9 cellular contexts compared by ENCODE assay signal in genomic region chr9:21812415-21812814, GRCh38. TPM values are rescaled to one million over a fixed set of nuclear protein-coding genes. Genes with fewer than 3 reads are reported as not detected.
DNase-seq lines count a peak whose midpoint lies in the region; ATAC-seq and TF ChIP-seq lines count a peak whose summit lies in the region.
"Had no signal": no experiment of that assay in that cellular context is flagged by ENCODE, and none has a peak within 500 bp of the region (broad histone marks: within the 10 kb centered on the region; RNA-seq: fewer than 3 reads in every experiment).

No MANE protein-coding gene starts in this region.

- no peaks in the 10 kb centered on the region for H3K9me3 Mint-ChIP-seq in activated CD8-positive, alpha-beta T cell treated with anti-CD3 and anti-CD28 coated beads for 36 hours
- H3K9me3 Mint-ChIP-seq in activated CD8-positive, alpha-beta T cell treated with anti-CD3 and anti-CD28 coated beads, Interleukin-2, amount 10 ng/mL, durations not matched to agents 7 days and 5 days (ENCODE audit: insufficient read depth): no peaks in the 10 kb centered on the region
- H3K9me3 Mint-ChIP-seq: natural killer cell treated with Interleukin-12 subunit alpha and Interleukin-12 subunit beta and Interleukin-15 and Interleukin-18, amount 100 ng/mL, for 72 hours had no signal

- no peaks in the 10 kb centered on the region for H3K27me3 Mint-ChIP-seq in activated CD8-positive, alpha-beta T cell treated with anti-CD3 and anti-CD28 coated beads for 36 hours
- H3K27me3 Mint-ChIP-seq in activated CD8-positive, alpha-beta T cell treated with anti-CD3 and anti-CD28 coated beads, Interleukin-2, amount 10 ng/mL, durations not matched to agents 7 days and 5 days (ENCODE audit: low read depth): no peaks in the 10 kb centered on the region
- H3K27me3 Mint-ChIP-seq: natural killer cell treated with Interleukin-12 subunit alpha and Interleukin-12 subunit beta and Interleukin-15 and Interleukin-18, amount 100 ng/mL, for 72 hours had no signal

- H4K20me1 ChIP-seq in MM.1S (ENCODE audit: insufficient read depth, low read length): no peaks in the 10 kb centered on the region

- POLR2A ChIA-PET in activated CD8-positive, alpha-beta T cell treated with anti-CD3 and anti-CD28 coated beads for 36 hours (lab: Charles Lee): interaction anchor here (1.4 kb wide), 1 partner anchor 196 kb away, joined by 5 read pairs; the partner anchor contains the start of gene CDKN2B
- POLR2A ChIA-PET in activated CD8-positive, alpha-beta T cell treated with anti-CD3 and anti-CD28 coated beads, Interleukin-2, amount 10 ng/mL, durations not matched to agents 7 days and 5 days (lab: Charles Lee): no interaction called here
- POLR2A ChIA-PET in RWPE1 (lab: Yijun Ruan, JAX; ENCODE audit: low non-redundant PET): no interaction called here

- H3K27ac Mint-ChIP-seq in activated CD8-positive, alpha-beta T cell treated with anti-CD3 and anti-CD28 coated beads for 36 hours: peak overlapping the region; percentile 69
- no peak overlapping the region for H3K27ac Mint-ChIP-seq in activated CD8-positive, alpha-beta T cell treated with anti-CD3 and anti-CD28 coated beads, Interleukin-2, amount 10 ng/mL, durations not matched to agents 7 days and 5 days
- H3K27ac Mint-ChIP-seq: natural killer cell treated with Interleukin-12 subunit alpha and Interleukin-12 subunit beta and Interleukin-15 and Interleukin-18, amount 100 ng/mL, for 72 hours had no signal

- no peak overlapping the region for H3K4me3 ChIP-seq in fibroblast of mammary gland (ENCODE audit: control insufficient read depth, low read depth, low read length)
- H3K4me3 ChIP-seq in suprapubic skin: no peak overlapping the region
- no peak overlapping the region for H3K4me3 ChIP-seq in MM.1S (ENCODE audit: low read length)

- no peak for DNase-seq in activated CD8-positive, alpha-beta T cell treated with anti-CD3 and anti-CD28 coated beads for 36 hours
- DNase-seq in activated CD8-positive, alpha-beta T cell treated with anti-CD3 and anti-CD28 coated beads, Interleukin-2, amount 10 ng/mL, durations not matched to agents 7 days and 5 days: no peak
- DNase-seq in RWPE1 (ENCODE audit: low spot score) (peak; percentile 82), fibroblast of mammary gland (ENCODE audit: low read depth) (peak; percentile 63), suprapubic skin (ENCODE audit: low spot score in 2 of 2) (no peak), MM.1S (no peak)
- DNase-seq in stimulated activated naive CD8-positive, alpha-beta T cell treated with anti-CD3 and anti-CD28 coated beads, Interleukin-15, Interleukin-2, amounts not matched to agents 100 U/mL and 50 U/mL, for 24 hours: no peak

- 80% methylated on average over 2 of the region's 2 CpGs for WGBS in suprapubic skin

- H3K9ac ChIP-seq in MM.1S (ENCODE audit: low read length): no peak overlapping the region

- peaks cover 46% of the 10 kb centered on the region for H3K4me1 Mint-ChIP-seq in activated CD8-positive, alpha-beta T cell treated with anti-CD3 and anti-CD28 coated beads for 36 hours (ENCODE audit: low read depth)
- H3K4me1 Mint-ChIP-seq in activated CD8-positive, alpha-beta T cell treated with anti-CD3 and anti-CD28 coated beads, Interleukin-2, amount 10 ng/mL, durations not matched to agents 7 days and 5 days (ENCODE audit: low read depth): peaks cover 36% of the 10 kb centered on the region

- H3K27me3 ChIP-seq in suprapubic skin (no peaks in the 10 kb centered on the region), MM.1S (replicated peaks; ENCODE audit: insufficient read depth, low read length) (no peaks in the 10 kb centered on the region)

- no peaks in the 10 kb centered on the region for H3F3A ChIP-seq in MM.1S (ENCODE audit: insufficient read depth, low read length)

- intact Hi-C loops in activated CD8-positive, alpha-beta T cell treated with anti-CD3 and anti-CD28 coated beads for 36 hours (cut with micrococcal nuclease): loop anchor here (2.0 to 5.0 kb wide), 4 partner anchors 225 to 428 kb away; no protein-coding TSS in a partner anchor

- H3K36me3 Mint-ChIP-seq in activated CD8-positive, alpha-beta T cell treated with anti-CD3 and anti-CD28 coated beads for 36 hours (ENCODE audit: low read depth): peaks cover 43% of the 10 kb centered on the region
- H3K36me3 Mint-ChIP-seq in activated CD8-positive, alpha-beta T cell treated with anti-CD3 and anti-CD28 coated beads, Interleukin-2, amount 10 ng/mL, durations not matched to agents 7 days and 5 days (ENCODE audit: low read depth): peaks cover 40% of the 10 kb centered on the region

- H3K9me3 ChIP-seq in suprapubic skin (no peaks in the 10 kb centered on the region), MM.1S (replicated peaks; ENCODE audit: insufficient read depth, low read length) (no peaks in the 10 kb centered on the region)

- ATAC-seq in activated CD8-positive, alpha-beta T cell treated with anti-CD3 and anti-CD28 coated beads for 36 hours: peak; percentile 37
- ATAC-seq in activated CD8-positive, alpha-beta T cell treated with anti-CD3 and anti-CD28 coated beads, Interleukin-2, amount 10 ng/mL, durations not matched to agents 7 days and 5 days: no peak
- peak; percentile 78 for ATAC-seq in stimulated activated naive CD8-positive, alpha-beta T cell treated with anti-CD3 and anti-CD28 coated beads, Interleukin-15, Interleukin-2, amounts not matched to agents 100 U/mL and 50 U/mL, for 24 hours
- no peak for ATAC-seq in GM21390 (IDR thresholded peaks at IDR 0.05; ENCODE audit: unreplicated experiment)

- H3K4me2 ChIP-seq in MM.1S (ENCODE audit: low read depth, low read length): no peak overlapping the region

- no peak overlapping the region for H3K4me3 Mint-ChIP-seq in activated CD8-positive, alpha-beta T cell treated with anti-CD3 and anti-CD28 coated beads for 36 hours
- no peak overlapping the region for H3K4me3 Mint-ChIP-seq in activated CD8-positive, alpha-beta T cell treated with anti-CD3 and anti-CD28 coated beads, Interleukin-2, amount 10 ng/mL, durations not matched to agents 7 days and 5 days
- H3K4me3 Mint-ChIP-seq: natural killer cell treated with Interleukin-12 subunit alpha and Interleukin-12 subunit beta and Interleukin-15 and Interleukin-18, amount 100 ng/mL, for 72 hours had no signal

- no peak overlapping the region for H2AFZ ChIP-seq in MM.1S (ENCODE audit: low read length)

- no peak for TF ChIP-seq CTCF in activated CD8-positive, alpha-beta T cell treated with anti-CD3 and anti-CD28 coated beads for 36 hours (IDR thresholded peaks at IDR 0.05)
- TF ChIP-seq CTCF in RWPE1 (conservative IDR thresholded peaks at IDR 0.05; ENCODE audit: low read depth) (no peak), fibroblast of mammary gland (conservative IDR thresholded peaks at IDR 0.05; ENCODE audit: control insufficient read depth, insufficient read depth, low read depth, low read length) (no peak), suprapubic skin (IDR thresholded peaks at IDR 0.05) (no peak), MM.1S (IDR thresholded peaks at IDR 0.05; ENCODE audit: low read length) (no peak)

- TF ChIP-seq POLR2A in suprapubic skin (IDR thresholded peaks at IDR 0.05): no peak

- CTCF ChIA-PET in activated CD8-positive, alpha-beta T cell treated with anti-CD3 and anti-CD28 coated beads for 36 hours (lab: Charles Lee): interaction anchor here (0.6 to 8.3 kb wide), 26 partner anchors 9 to 648 kb away, joined by 3 to 149 read pairs (median 5); partner anchors contain the start of gene CDKN2B
- CTCF ChIA-PET in activated CD8-positive, alpha-beta T cell treated with anti-CD3 and anti-CD28 coated beads, Interleukin-2, amount 10 ng/mL, durations not matched to agents 7 days and 5 days (lab: Charles Lee): interaction anchor here (0.9 to 8.5 kb wide), 18 partner anchors 9 to 642 kb away, joined by 3 to 152 read pairs (median 12); partner anchors contain the start of genes CDKN2B and MTAP
- CTCF ChIA-PET in RWPE1 (lab: Yijun Ruan, JAX): interaction anchor here (0.6 to 2.1 kb wide), 4 partner anchors 10 to 196 kb away, joined by 3 to 12 read pairs (median 4); partner anchors contain the start of genes CDKN2B and MTAP

- H3K4me1 ChIP-seq in suprapubic skin: peaks cover 27% of the 10 kb centered on the region
- H3K4me1 ChIP-seq in MM.1S (ENCODE audit: low read length): peaks cover 6% of the 10 kb centered on the region; the same call in 1 of the 2 replicates

- H3K27ac ChIP-seq in RWPE1 (peak overlapping the region; percentile 77), suprapubic skin (no peak overlapping the region), MM.1S (ENCODE audit: low read length) (no peak overlapping the region)

- TF ChIP-seq EP300 in suprapubic skin (IDR thresholded peaks at IDR 0.05): no peak

- H3K36me3 ChIP-seq in suprapubic skin: peaks cover 43% of the 10 kb centered on the region
- peaks cover 5% of the 10 kb centered on the region; the same call in 1 of the 2 replicates for H3K36me3 ChIP-seq in MM.1S (replicated peaks; ENCODE audit: insufficient read depth, low read length)

- peaks cover 66% of the 10 kb centered on the region for H3K79me2 ChIP-seq in MM.1S (ENCODE audit: low read length)

- H3K9me2 ChIP-seq in MM.1S (replicated peaks; ENCODE audit: insufficient read depth, low read length): no peaks in the 10 kb centered on the region

RNA-seq across cellular contexts. Expression of gene MTAP, which starts 10.0 kb away (rescaled TPM):
- 10 to 100 TPM; 70.2 to 73.9 TPM for total RNA-seq in activated CD8-positive, alpha-beta T cell treated with anti-CD3 and anti-CD28 coated beads for 36 hours
- total RNA-seq in activated CD8-positive, alpha-beta T cell treated with anti-CD3 and anti-CD28 coated beads, Interleukin-2, amount 10 ng/mL, durations not matched to agents 7 days and 5 days: 10 to 100 TPM; 62.5 to 68.2 TPM
- 10 to 100 TPM; 15.2 to 24.9 (median 22.1) TPM for total RNA-seq in suprapubic skin

Comparison
In these comparisons a context has a peak if more than half of its experiments do, and no peak if none do; other contexts are left out.
1. ATAC-seq: peak in activated CD8-positive, alpha-beta T cell treated with anti-CD3 and anti-CD28 coated beads for 36 hours (single experiment) and stimulated activated naive CD8-positive, alpha-beta T cell treated with anti-CD3 and anti-CD28 coated beads, Interleukin-15, Interleukin-2, amounts not matched to agents 100 U/mL and 50 U/mL, for 24 hours (single experiment); none in activated CD8-positive, alpha-beta T cell treated with anti-CD3 and anti-CD28 coated beads, Interleukin-2, amount 10 ng/mL, durations not matched to agents 7 days and 5 days (single experiment) and GM21390 (single experiment).
2. DNase-seq: peak in RWPE1 (single experiment) and fibroblast of mammary gland (single experiment); none in activated CD8-positive, alpha-beta T cell treated with anti-CD3 and anti-CD28 coated beads for 36 hours (single experiment), activated CD8-positive, alpha-beta T cell treated with anti-CD3 and anti-CD28 coated beads, Interleukin-2, amount 10 ng/mL, durations not matched to agents 7 days and 5 days (single experiment), stimulated activated naive CD8-positive, alpha-beta T cell treated with anti-CD3 and anti-CD28 coated beads, Interleukin-15, Interleukin-2, amounts not matched to agents 100 U/mL and 50 U/mL, for 24 hours (single experiment), suprapubic skin (0 of 2) and MM.1S (single experiment).